In the genomic region with DNA sequence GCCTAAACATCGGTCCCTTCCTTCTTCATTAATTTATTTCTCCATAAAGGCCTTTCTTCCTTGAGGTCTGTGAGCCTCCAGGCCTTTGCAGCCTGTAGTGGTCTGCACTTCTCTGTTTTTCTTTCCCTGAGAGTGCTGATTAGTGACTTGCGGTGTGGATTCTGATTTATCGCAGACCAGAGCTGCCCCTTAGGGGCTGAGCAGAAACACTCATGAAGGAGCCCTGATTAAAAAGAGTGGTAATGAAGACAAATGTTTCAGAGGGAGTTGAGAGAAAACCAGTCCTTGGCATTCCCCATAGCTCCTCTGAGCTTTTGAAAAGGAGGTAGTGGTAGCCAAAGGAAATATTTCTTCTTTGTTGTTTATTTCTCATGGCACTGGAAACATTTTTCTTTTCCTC, we compare ENCODE assay signal across 25 cellular contexts.
DNase-seq lines count a peak whose midpoint lies in the region; ATAC-seq and TF ChIP-seq lines count a peak whose summit lies in the region.
"Had no signal": no experiment of that assay in that cellular context is flagged by ENCODE, and none has a peak within 500 bp of the region (broad histone marks: within the 10 kb centered on the region; RNA-seq: fewer than 3 reads in every experiment).

No MANE protein-coding gene starts in this region.

- no peak for TF ChIP-seq CTCF in chondrocyte (IDR thresholded peaks at IDR 0.05)
- no peak for TF ChIP-seq CTCF in left lung (IDR thresholded peaks at IDR 0.05)
- no peak for TF ChIP-seq CTCF in type B pancreatic cell (conservative IDR thresholded peaks at IDR 0.05)

- peak overlapping the region; percentile 18 to 65 for H3K27ac ChIP-seq in left lung
- H3K27ac ChIP-seq: epithelial cell of prostate, ovary had no signal

- H3K9me3 ChIP-seq in left lung: no peaks in the 10 kb centered on the region
- H3K9me3 ChIP-seq: ovary, tibial nerve had no signal

- no peak overlapping the region for H3K4me3 ChIP-seq in left lung
- H3K4me3 ChIP-seq: ovary, tibial nerve had no signal

- intact Hi-C loops in left lung (cut with DNase I): loop anchor here in 1 of 2 donors (10.0 kb wide), 1 partner anchor 127 kb away; no protein-coding TSS in a partner anchor
- intact Hi-C loops in activated T-helper 1 cell treated with anti-CD3 and anti-CD28 coated beads, Interleukin-12 subunit alpha, Interleukin-12 subunit beta, Interleukin-2, Interleukin-4 antibody, amounts not matched to agents 30 ng/mL and 10 ng/mL and 1 ng/mL, durations not matched to agents 14 hours and 24 hours and 36 hours (cut with micrococcal nuclease): no loop called here

- H3K9me3 Mint-ChIP-seq in chondrocyte (ENCODE audit: low read depth) (no peaks in the 10 kb centered on the region), type B pancreatic cell (no peaks in the 10 kb centered on the region)
- H3K9me3 Mint-ChIP-seq in stimulated activated naive B cell treated with anti-CD40 and anti-IgM and Interleukin-4, amounts not matched to agents 10 μg/mL and 1 μg/mL and 100 μg/mL, for 72 hours: no peaks in the 10 kb centered on the region
- H3K9me3 Mint-ChIP-seq in activated T-helper 1 cell treated with anti-CD3 and anti-CD28 coated beads, Interleukin-12 subunit alpha, Interleukin-12 subunit beta, Interleukin-2, Interleukin-4 antibody, amounts not matched to agents 30 ng/mL and 10 ng/mL and 1 ng/mL, durations not matched to agents 14 hours and 24 hours and 36 hours: no peaks in the 10 kb centered on the region
- H3K9me3 Mint-ChIP-seq: brain, natural killer cell, WTC11 had no signal

- H3K36me3 Mint-ChIP-seq in chondrocyte (ENCODE audit: low read depth) (peaks cover 7% of the 10 kb centered on the region), type B pancreatic cell (peaks cover 4% of the 10 kb centered on the region)
- peaks cover 0 to 2% of the 10 kb centered on the region in 2 donors for H3K36me3 Mint-ChIP-seq in stimulated activated naive B cell treated with anti-CD40 and anti-IgM and Interleukin-4, amounts not matched to agents 10 μg/mL and 1 μg/mL and 100 μg/mL, for 72 hours
- H3K36me3 Mint-ChIP-seq in activated T-helper 1 cell treated with anti-CD3 and anti-CD28 coated beads, Interleukin-12 subunit alpha, Interleukin-12 subunit beta, Interleukin-2, Interleukin-4 antibody, amounts not matched to agents 30 ng/mL and 10 ng/mL and 1 ng/mL, durations not matched to agents 14 hours and 24 hours and 36 hours (ENCODE audit: low read depth): no peaks in the 10 kb centered on the region
- H3K36me3 Mint-ChIP-seq: brain, natural killer cell, WTC11 had no signal

- no peak for ATAC-seq in left lung
- no peak for ATAC-seq in stimulated activated naive B cell treated with anti-CD40 and anti-IgM and Interleukin-4, amounts not matched to agents 10 μg/mL and 1 μg/mL and 100 μg/mL, for 72 hours (replicated peaks)
- ATAC-seq: activated CD8-positive, alpha-beta memory T cell treated with anti-CD3 and anti-CD28 coated beads, Interleukin-2, amount 10 ng/mL, durations not matched to agents 7 days and 5 days; left cardiac atrium; natural killer cell; WTC11 had no signal

- H3K27me3 Mint-ChIP-seq in chondrocyte (ENCODE audit: low read depth): no peaks in the 10 kb centered on the region
- peaks cover 8% of the 10 kb centered on the region for H3K27me3 Mint-ChIP-seq in type B pancreatic cell
- H3K27me3 Mint-ChIP-seq in stimulated activated naive B cell treated with anti-CD40 and anti-IgM and Interleukin-4, amounts not matched to agents 10 μg/mL and 1 μg/mL and 100 μg/mL, for 72 hours: no peaks in the 10 kb centered on the region
- H3K27me3 Mint-ChIP-seq in activated T-helper 1 cell treated with anti-CD3 and anti-CD28 coated beads, Interleukin-12 subunit alpha, Interleukin-12 subunit beta, Interleukin-2, Interleukin-4 antibody, amounts not matched to agents 30 ng/mL and 10 ng/mL and 1 ng/mL, durations not matched to agents 14 hours and 24 hours and 36 hours (ENCODE audit: insufficient read depth): peaks cover 6% of the 10 kb centered on the region
- H3K27me3 Mint-ChIP-seq: activated CD8-positive, alpha-beta memory T cell treated with anti-CD3 and anti-CD28 coated beads, Interleukin-2, amount 10 ng/mL, durations not matched to agents 7 days and 5 days; brain had no signal

- H3K4me3 Mint-ChIP-seq in chondrocyte (ENCODE audit: unreplicated experiment): no peak overlapping the region
- peak overlapping the region; percentile 37 for H3K4me3 Mint-ChIP-seq in type B pancreatic cell
- H3K4me3 Mint-ChIP-seq in stimulated activated naive B cell treated with anti-CD40 and anti-IgM and Interleukin-4, amounts not matched to agents 10 μg/mL and 1 μg/mL and 100 μg/mL, for 72 hours: no peak overlapping the region
- H3K4me3 Mint-ChIP-seq in activated T-helper 1 cell treated with anti-CD3 and anti-CD28 coated beads, Interleukin-12 subunit alpha, Interleukin-12 subunit beta, Interleukin-2, Interleukin-4 antibody, amounts not matched to agents 30 ng/mL and 10 ng/mL and 1 ng/mL, durations not matched to agents 14 hours and 24 hours and 36 hours: no peak overlapping the region
- H3K4me3 Mint-ChIP-seq: activated CD8-positive, alpha-beta memory T cell treated with anti-CD3 and anti-CD28 coated beads, Interleukin-2, amount 10 ng/mL, durations not matched to agents 7 days and 5 days; natural killer cell; WTC11 had no signal

- H3K27me3 ChIP-seq in left lung: no peaks in the 10 kb centered on the region
- H3K27me3 ChIP-seq: ovary, tibial nerve had no signal

- H3K36me3 ChIP-seq in left lung: no peaks in the 10 kb centered on the region
- H3K36me3 ChIP-seq: ovary, tibial nerve had no signal

- H3K4me1 Mint-ChIP-seq in chondrocyte (ENCODE audit: low read depth) (peaks cover 29% of the 10 kb centered on the region), type B pancreatic cell (ENCODE audit: unreplicated experiment) (peaks cover 57% of the 10 kb centered on the region)
- peaks cover 7 to 18% of the 10 kb centered on the region in 2 donors for H3K4me1 Mint-ChIP-seq in stimulated activated naive B cell treated with anti-CD40 and anti-IgM and Interleukin-4, amounts not matched to agents 10 μg/mL and 1 μg/mL and 100 μg/mL, for 72 hours
- H3K4me1 Mint-ChIP-seq in activated T-helper 1 cell treated with anti-CD3 and anti-CD28 coated beads, Interleukin-12 subunit alpha, Interleukin-12 subunit beta, Interleukin-2, Interleukin-4 antibody, amounts not matched to agents 30 ng/mL and 10 ng/mL and 1 ng/mL, durations not matched to agents 14 hours and 24 hours and 36 hours (ENCODE audit: low read depth): peaks cover 11% of the 10 kb centered on the region
- H3K4me1 Mint-ChIP-seq: WTC11 had no signal

- H3K27ac Mint-ChIP-seq in chondrocyte (ENCODE audit: unreplicated experiment) (peak overlapping the region; percentile 62), type B pancreatic cell (peak overlapping the region; percentile 40)
- H3K27ac Mint-ChIP-seq in stimulated activated naive B cell treated with anti-CD40 and anti-IgM and Interleukin-4, amounts not matched to agents 10 μg/mL and 1 μg/mL and 100 μg/mL, for 72 hours: no peak overlapping the region
- no peak overlapping the region for H3K27ac Mint-ChIP-seq in activated T-helper 1 cell treated with anti-CD3 and anti-CD28 coated beads, Interleukin-12 subunit alpha, Interleukin-12 subunit beta, Interleukin-2, Interleukin-4 antibody, amounts not matched to agents 30 ng/mL and 10 ng/mL and 1 ng/mL, durations not matched to agents 14 hours and 24 hours and 36 hours
- H3K27ac Mint-ChIP-seq: activated CD8-positive, alpha-beta memory T cell treated with anti-CD3 and anti-CD28 coated beads, Interleukin-2, amount 10 ng/mL, durations not matched to agents 7 days and 5 days; brain; natural killer cell; WTC11 had no signal

- DNase-seq in SK-N-DZ (ENCODE audit: low spot score) (peak; percentile 83), chondrocyte (ENCODE audit: low spot score) (no peak), left lung (no peak), type B pancreatic cell (ENCODE audit: extremely low spot score, unreplicated experiment) (no peak), NCI-H128 (lab: John Stamatoyannopoulos, UW; ENCODE audit: unreplicated experiment) (no peak)
- DNase-seq in stimulated activated naive B cell treated with anti-CD40 and anti-IgM and Interleukin-4, amounts not matched to agents 10 μg/mL and 1 μg/mL and 100 μg/mL, for 72 hours: no peak
- DNase-seq in activated T-helper 1 cell treated with anti-CD3 and anti-CD28 coated beads, Interleukin-12 subunit alpha, Interleukin-12 subunit beta, Interleukin-2, Interleukin-4 antibody, amounts not matched to agents 30 ng/mL and 10 ng/mL and 1 ng/mL, durations not matched to agents 14 hours and 24 hours and 36 hours (ENCODE audit: low spot score): no peak
- DNase-seq: activated CD8-positive, alpha-beta memory T cell treated with anti-CD3 and anti-CD28 coated beads, Interleukin-2, amount 10 ng/mL, durations not matched to agents 7 days and 5 days; activated naive CD4-positive, alpha-beta T cell treated with Interleukin-2 at 50 U/mL for 16 hours; activated T-cell treated with anti-CD3 and anti-CD28 coated beads, Interleukin-2, amount 50 U/mL, for 48 hours; C1 segment of cervical spinal cord; DND-41; effector CD4-positive, alpha-beta T cell; foreskin fibroblast; left cardiac atrium; natural killer cell; NCI-H1436 treated with DMSO at 0.1 percent for 48 hours; NCI-H345; ovary; small intestine; stimulated activated CD4-positive, alpha-beta T cell treated with anti-CD3 and anti-CD28 coated beads, Interleukin-1b, Interleukin-23, amount 100 ng/mL, for 48 hours had no signal

- H3K4me1 ChIP-seq in left lung: peaks cover 6 to 33% of the 10 kb centered on the region in 2 donors

Comparison
In these comparisons a context has a peak if more than half of its experiments do, and no peak if none do; other contexts are left out.
1. H3K27ac Mint-ChIP-seq: peak in chondrocyte (single experiment) and type B pancreatic cell (single experiment); none in stimulated activated naive B cell treated with anti-CD40 and anti-IgM and Interleukin-4, amounts not matched to agents 10 μg/mL and 1 μg/mL and 100 μg/mL, for 72 hours (single experiment) and activated T-helper 1 cell treated with anti-CD3 and anti-CD28 coated beads, Interleukin-12 subunit alpha, Interleukin-12 subunit beta, Interleukin-2, Interleukin-4 antibody, amounts not matched to agents 30 ng/mL and 10 ng/mL and 1 ng/mL, durations not matched to agents 14 hours and 24 hours and 36 hours (single experiment).